ENCODE assay signal across 8 cellular contexts in the genomic region with DNA sequence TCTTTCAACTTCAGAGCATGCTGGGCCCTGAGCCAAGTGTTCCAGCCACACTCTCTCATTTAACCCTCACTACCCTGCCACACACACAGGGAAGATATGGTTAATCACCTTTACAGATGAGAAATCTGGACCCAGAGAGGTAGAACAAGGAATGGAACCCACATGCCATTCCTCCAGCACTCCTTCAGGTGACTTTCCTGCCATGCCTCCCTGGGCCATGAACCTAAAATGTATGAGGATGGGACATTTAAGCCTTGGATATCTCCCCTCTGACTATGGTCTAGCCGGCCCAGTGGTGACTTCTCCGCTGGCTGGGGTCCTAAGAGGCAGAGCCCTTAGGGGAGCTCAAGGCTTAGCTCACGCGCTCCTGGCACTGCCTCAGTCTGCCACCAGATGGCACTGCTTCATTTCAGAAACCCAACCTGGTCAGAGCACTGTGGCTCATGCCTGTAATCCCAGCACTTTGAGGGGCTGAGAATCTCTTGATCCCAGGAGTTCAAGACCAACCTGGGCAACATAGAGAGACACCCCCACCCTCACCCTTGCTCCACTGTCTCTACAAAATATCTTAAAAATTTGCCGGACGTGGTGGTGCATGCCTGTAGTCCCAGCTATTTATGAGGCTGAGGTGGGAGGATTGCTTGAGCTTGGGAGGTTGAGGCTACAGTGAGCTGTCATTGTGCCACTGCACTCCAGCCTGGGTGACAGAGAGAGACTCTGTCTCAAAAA. TPM values are rescaled to one million over a fixed set of nuclear protein-coding genes. Genes with fewer than 3 reads are reported as not detected.
DNase-seq lines count a peak whose midpoint lies in the region; ATAC-seq and TF ChIP-seq lines count a peak whose summit lies in the region.

No MANE protein-coding gene starts in this region.

- DNase-seq in OCI-LY7 (ENCODE audit: low spot score) (peak; percentile 84), esophagus squamous epithelium (lab: John Stamatoyannopoulos, UW) (peak; percentile 9)
- DNase-seq in activated T-cell treated with anti-CD3 and anti-CD28 coated beads, Interleukin-2, amount 50 U/mL, for 1 hour = peak; percentile 83
- DNase-seq in naive thymus-derived CD8-positive, alpha-beta T cell = peak; percentile 59 to 84 (median 76)
- DNase-seq in stimulated activated effector memory CD8-positive, alpha-beta T cell treated with anti-CD3 and anti-CD28 coated beads, Interleukin-12 subunit alpha, Interleukin-12 subunit beta, amount 100 ng/mL, for 72 hours (ENCODE audit: low spot score in 2 of 2) = peak; percentile 76 to 93

- H3K9me3 ChIP-seq in DOHH2 (ENCODE audit: control insufficient read depth, insufficient read depth, low read length) (no peaks in the 10 kb centered on the region), OCI-LY7 (ENCODE audit: low read length) (no peaks in the 10 kb centered on the region), esophagus squamous epithelium (no peaks in the 10 kb centered on the region)

- H3F3A ChIP-seq in DOHH2 (ENCODE audit: control insufficient read depth, insufficient read depth) = peaks cover 8% of the 10 kb centered on the region

- H3K27me3 ChIP-seq in DOHH2 (ENCODE audit: control insufficient read depth, low read length) = no peaks in the 10 kb centered on the region
- H3K27me3 ChIP-seq in esophagus squamous epithelium = no peaks in the 10 kb centered on the region

- TF ChIP-seq POLR2A in esophagus squamous epithelium (IDR thresholded peaks at IDR 0.05) = no peak

- H3K27ac ChIP-seq in DOHH2 (ENCODE audit: low read depth, low read length) (no peak overlapping the region), OCI-LY7 (ENCODE audit: low read depth, low read length, poor library complexity, severe bottlenecking) (no peak overlapping the region), esophagus squamous epithelium (peak overlapping the region in 2 of 4 donors; percentile 5 to 100)

- no peaks in the 10 kb centered on the region for H3K9me3 Mint-ChIP-seq in naive thymus-derived CD8-positive, alpha-beta T cell
- H3K9me3 Mint-ChIP-seq in stimulated activated effector memory CD8-positive, alpha-beta T cell treated with anti-CD3 and anti-CD28 coated beads, Interleukin-12 subunit alpha, Interleukin-12 subunit beta, amount 100 ng/mL, for 72 hours = no peaks in the 10 kb centered on the region

- H3K4me1 ChIP-seq in DOHH2 (ENCODE audit: control insufficient read depth, low read length) (peaks cover 14% of the 10 kb centered on the region), OCI-LY7 (ENCODE audit: insufficient read depth, low read length, poor library complexity, severe bottlenecking) (peaks cover 13% of the 10 kb centered on the region), esophagus squamous epithelium (peaks cover 0 to 22% (median 9%) of the 10 kb centered on the region in 3 donors)

- POLR2A ChIA-PET in OCI-LY7 (lab: Charles Lee) = interaction anchor here (0.6 to 4.1 kb wide), 4 partner anchors 10 to 666 kb away, joined by 3 to 25 read pairs (median 4); no protein-coding TSS in a partner anchor
- POLR2A ChIA-PET in naive thymus-derived CD8-positive, alpha-beta T cell (lab: Charles Lee) = interaction anchor here (1.3 to 5.2 kb wide), 7 partner anchors 37 to 298 kb away, joined by 3 to 97 read pairs (median 7); a partner anchor contains a TSS

- peak overlapping the region in 7 of 10 donors; percentile 19 to 79 (median 51) for H3K4me3 Mint-ChIP-seq in naive thymus-derived CD8-positive, alpha-beta T cell
- no peak overlapping the region for H3K4me3 Mint-ChIP-seq in stimulated activated effector memory CD8-positive, alpha-beta T cell treated with anti-CD3 and anti-CD28 coated beads, Interleukin-12 subunit alpha, Interleukin-12 subunit beta, amount 100 ng/mL, for 72 hours

- CTCF ChIA-PET in OCI-LY7 (lab: Charles Lee; ENCODE audit: unreplicated experiment) = interaction anchor here (0.8 to 3.2 kb wide), 9 partner anchors 14 to 190 kb away, joined by 3 to 22 read pairs (median 4); a partner anchor contains a TSS

- H3K4me2 ChIP-seq in DOHH2 (ENCODE audit: low read length) (no peak overlapping the region), OCI-LY7 (ENCODE audit: low read length) (no peak overlapping the region)

- H3K36me3 ChIP-seq in DOHH2 (ENCODE audit: control insufficient read depth, low read length) = peaks cover 9% of the 10 kb centered on the region
- peaks cover 4% of the 10 kb centered on the region; the same call in 1 of the 2 replicates for H3K36me3 ChIP-seq in OCI-LY7 (ENCODE audit: insufficient read depth, low read length)
- no peaks in the 10 kb centered on the region for H3K36me3 ChIP-seq in esophagus squamous epithelium

- H3K9me2 ChIP-seq in DOHH2 (replicated peaks; ENCODE audit: control insufficient read depth, low read length) (no peaks in the 10 kb centered on the region), OCI-LY7 (ENCODE audit: insufficient read depth, low read length) (no peaks in the 10 kb centered on the region)

- peaks cover 0 to 2% (median 0%) of the 10 kb centered on the region in 5 donors for H3K27me3 Mint-ChIP-seq in naive thymus-derived CD8-positive, alpha-beta T cell

- peak overlapping the region; percentile 49; the same call in 1 of the 2 replicates for H2AFZ ChIP-seq in OCI-LY7 (ENCODE audit: low read length)

- peaks cover 0 to 4% (median 2%) of the 10 kb centered on the region in 3 donors for H3K36me3 Mint-ChIP-seq in naive thymus-derived CD8-positive, alpha-beta T cell
- peaks cover 26% of the 10 kb centered on the region for H3K36me3 Mint-ChIP-seq in stimulated activated effector memory CD8-positive, alpha-beta T cell treated with anti-CD3 and anti-CD28 coated beads, Interleukin-12 subunit alpha, Interleukin-12 subunit beta, amount 100 ng/mL, for 72 hours

- peak; percentile 97 for TF ChIP-seq CTCF in DOHH2 (IDR thresholded peaks at IDR 0.05; ENCODE audit: low read depth, low read length, poor library complexity, severe bottlenecking)
- peak; percentile 94 for TF ChIP-seq CTCF in OCI-LY7 (conservative IDR thresholded peaks at IDR 0.05; ENCODE audit: low read length)
- TF ChIP-seq CTCF in esophagus squamous epithelium (IDR thresholded peaks at IDR 0.05) = peak; percentile 74 to 95 (median 92)

- peak; percentile 15 for ATAC-seq in HG03432 (IDR thresholded peaks at IDR 0.05; ENCODE audit: unreplicated experiment)
- peak; percentile 15 to 17 for ATAC-seq in naive thymus-derived CD8-positive, alpha-beta T cell
- peak; percentile 11 for ATAC-seq in stimulated activated effector memory CD8-positive, alpha-beta T cell treated with anti-CD3 and anti-CD28 coated beads, Interleukin-12 subunit alpha, Interleukin-12 subunit beta, amount 100 ng/mL, for 72 hours
- ATAC-seq in GM18873 (IDR thresholded peaks at IDR 0.05; ENCODE audit: low FRiP score, unreplicated experiment) = no peak

- H3K4me3 ChIP-seq in DOHH2 (ENCODE audit: low read length) (no peak overlapping the region), OCI-LY7 (ENCODE audit: low read depth, low read length, poor library complexity, severe bottlenecking) (no peak overlapping the region), esophagus squamous epithelium (no peak overlapping the region)

- 20% methylated on average over 2 of the region's 6 CpGs; no CpG with 5 or more reads in 1 of the 2 donors for WGBS in esophagus squamous epithelium, 2 donors

- intact Hi-C loops in OCI-LY7 (cut with micrococcal nuclease; ENCODE audit: unreplicated experiment) = loop anchor here (1.0 to 2.0 kb wide), 4 partner anchors 136 to 299 kb away; no protein-coding TSS in a partner anchor
- intact Hi-C loops in esophagus squamous epithelium (cut with DNase I) = loop anchor here (2.0 kb wide), 1 partner anchor 167 kb away; no protein-coding TSS in a partner anchor

- peak overlapping the region in 9 of 10 donors; percentile 53 to 97 (median 87) for H3K27ac Mint-ChIP-seq in naive thymus-derived CD8-positive, alpha-beta T cell
- H3K27ac Mint-ChIP-seq in stimulated activated effector memory CD8-positive, alpha-beta T cell treated with anti-CD3 and anti-CD28 coated beads, Interleukin-12 subunit alpha, Interleukin-12 subunit beta, amount 100 ng/mL, for 72 hours = peak overlapping the region; percentile 81

- H4K20me1 ChIP-seq in DOHH2 (ENCODE audit: control insufficient read depth, insufficient read depth, low read depth, low read length) = no peaks in the 10 kb centered on the region
- H4K20me1 ChIP-seq in OCI-LY7 (ENCODE audit: insufficient read depth, low read length) = peaks cover 6% of the 10 kb centered on the region

- no TSS peak for BruUV-seq in OCI-LY7 (replicated peaks; lab: Mats Ljungman, UMichigan)

- H3K4me1 Mint-ChIP-seq in naive thymus-derived CD8-positive, alpha-beta T cell = peaks cover 8 to 30% (median 22%) of the 10 kb centered on the region in 4 donors
- peaks cover 9% of the 10 kb centered on the region for H3K4me1 Mint-ChIP-seq in stimulated activated effector memory CD8-positive, alpha-beta T cell treated with anti-CD3 and anti-CD28 coated beads, Interleukin-12 subunit alpha, Interleukin-12 subunit beta, amount 100 ng/mL, for 72 hours

- H3K79me2 ChIP-seq in DOHH2 (ENCODE audit: control insufficient read depth, low read length) = peaks cover 24% of the 10 kb centered on the region
- peaks cover 23% of the 10 kb centered on the region for H3K79me2 ChIP-seq in OCI-LY7 (ENCODE audit: insufficient read depth, low read depth, low read length)

RNA-seq across cellular contexts. Expression of a gene that starts 2.2 kb away (rescaled TPM):
- 24.8 and 29.5 TPM in 2 replicates for total RNA-seq in OCI-LY7 (2014; rRNA removed; shearing (Covaris generic))
- total RNA-seq in OCI-LY7 (2022) = 37.1 and 38.8 TPM in 2 replicates
- 10 to 100 TPM; 14.4 to 20.6 (median 16.2) TPM for total RNA-seq in esophagus squamous epithelium
- 10 to 100 TPM; 36.4 TPM for total RNA-seq in naive thymus-derived CD8-positive, alpha-beta T cell
- 10 to 100 TPM in 2 of 3 donors, 1 to 10 TPM in 1; 9.1 to 17.4 (median 10.7) TPM for polyA plus RNA-seq in naive thymus-derived CD8-positive, alpha-beta T cell

RNA-seq across cellular contexts. Expression of a gene that starts 36.5 kb away (rescaled TPM):
- 15.0 and 20.5 TPM in 2 replicates for total RNA-seq in OCI-LY7 (2014; rRNA removed; shearing (Covaris generic))
- total RNA-seq in OCI-LY7 (2022) (31.7 and 34.0 TPM in 2 replicates), esophagus squamous epithelium (10 to 100 TPM in 3 of 4 donors, 1 to 10 TPM in 1; 8.1 to 18.7 (median 13.4) TPM)
- 10 to 100 TPM; 40.5 to 43.4 TPM for total RNA-seq in naive thymus-derived CD8-positive, alpha-beta T cell
- 10 to 100 TPM; 14.1 to 15.6 (median 14.7) TPM for polyA plus RNA-seq in naive thymus-derived CD8-positive, alpha-beta T cell

Comparison
In these comparisons a context has a peak if more than half of its experiments do, and no peak if none do; other contexts are left out.
1. DNase-seq: peak in every context shown above with its lines; median percentile 84 in stimulated activated effector memory CD8-positive, alpha-beta T cell treated with anti-CD3 and anti-CD28 coated beads, Interleukin-12 subunit alpha, Interleukin-12 subunit beta, amount 100 ng/mL, for 72 hours; 84 in OCI-LY7; 83 in activated T-cell treated with anti-CD3 and anti-CD28 coated beads, Interleukin-2, amount 50 U/mL, for 1 hour; 76 in naive thymus-derived CD8-positive, alpha-beta T cell; 9 in esophagus squamous epithelium.